In genomic region chr9:86359480-86359879, GRCh38 we compare ENCODE assay signal across 34 cellular contexts. TPM values are rescaled to one million over a fixed set of nuclear protein-coding genes. Genes with fewer than 3 reads are reported as not detected.
DNase-seq lines count a peak whose midpoint lies in the region; ATAC-seq, FAIRE-seq and TF ChIP-seq lines count a peak whose summit lies in the region.
"Had no signal": no experiment of that assay in that cellular context is flagged by ENCODE, and none has a peak within 500 bp of the region (broad histone marks: within the 10 kb centered on the region; RNA-seq: fewer than 3 reads in every experiment).

No MANE protein-coding gene starts in this region.

- no peak overlapping the region for H3K4me3 Mint-ChIP-seq in WTC11
- H3K4me3 Mint-ChIP-seq: activated CD8-positive, alpha-beta T cell treated with anti-CD3 and anti-CD28 coated beads, Interleukin-2, amount 10 ng/mL, durations not matched to agents 7 days and 5 days; activated naive CD4-positive, alpha-beta T cell treated with anti-CD3 and anti-CD28 coated beads, Interleukin-2, amount 50 U/mL, for 24 hours; CD4-positive, alpha-beta T cell; memory B cell; neural crest cell; stimulated activated naive CD8-positive, alpha-beta T cell treated with anti-CD3 and anti-CD28 coated beads, Interleukin-15, Interleukin-2, amounts not matched to agents 100 ng/mL and 50 ng/mL, for 24 hours had no signal

- FAIRE-seq in GM12891 (lab: Jason Lieb, UNC): no peak
- FAIRE-seq: endometrium, pancreas had no signal

- ATAC-seq in WTC11: no peak
- ATAC-seq: activated CD8-positive, alpha-beta T cell treated with anti-CD3 and anti-CD28 coated beads, Interleukin-2, amount 10 ng/mL, durations not matched to agents 7 days and 5 days; foreskin keratinocyte had no signal

- H3K4me1 Mint-ChIP-seq in WTC11: peaks cover 16% of the 10 kb centered on the region

- DNase-seq in SIG-M5 treated with dmso at 0.1 percent for 504 hours (lab: John Stamatoyannopoulos, UW; ENCODE audit: unreplicated experiment) (peak; percentile 34), SIG-M5 (lab: John Stamatoyannopoulos, UW) (no peak), GM12891 (ENCODE audit: insufficient read length, low spot score) (no peak), WTC11 (ENCODE audit: low spot score) (no peak), GF-D8 (lab: John Stamatoyannopoulos, UW) (no peak), hypothalamus (lab: John Stamatoyannopoulos, UW) (no peak), NCI-H774 (lab: John Stamatoyannopoulos, UW) (no peak)
- DNase-seq: 8988T; activated CD4-positive, alpha-beta T cell treated with anti-CD3 and anti-CD28 coated beads for 4 hours; activated CD8-positive, alpha-beta T cell treated with anti-CD3 and anti-CD28 coated beads, Interleukin-2, amount 10 ng/mL, durations not matched to agents 7 days and 5 days; amniotic stem cell; CD4-positive, alpha-beta T cell; DMS79 treated with DMSO at 0.1 percent for 48 hours; dorsolateral prefrontal cortex; foreskin keratinocyte; GDM1; NCI-H146; pancreas; retina; stimulated activated CD4-positive, alpha-beta T cell treated with anti-CD3 and anti-CD28 coated beads, Interleukin-1b, Interleukin-23, amount 100 ng/mL, for 48 hours; T-helper 2 cell; testis; uterus had no signal

- peaks cover 47% of the 10 kb centered on the region for H3K27me3 ChIP-seq in neutrophil
- H3K27me3 ChIP-seq: dorsolateral prefrontal cortex, esophagus muscularis mucosa, foreskin keratinocyte, hepatocyte, pancreas, testis, uterus had no signal

- peak overlapping the region; percentile 22 to 36 for H3K4me3 ChIP-seq in neutrophil (ENCODE audit: low read depth in 1 of 2, low read length in 1 of 2)
- H3K4me3 ChIP-seq: dorsolateral prefrontal cortex, esophagus muscularis mucosa, hepatocyte, pancreas, testis, uterus had no signal

- H3K4me1 ChIP-seq in neutrophil (ENCODE audit: control insufficient read depth in 1 of 2, insufficient read depth in 1 of 2, low read depth in 1 of 2, low read length in 1 of 2): peaks cover 22 to 34% of the 10 kb centered on the region in 2 experiments
- H3K4me1 ChIP-seq: uterus had no signal

- POLR2A ChIA-PET in WTC11 (lab: Charles Lee): no interaction called here

- TF ChIP-seq CTCF in WTC11 (IDR thresholded peaks at IDR 0.05) (no peak), neutrophil (IDR thresholded peaks at IDR 0.05) (no peak)

- H3K36me3 Mint-ChIP-seq in WTC11: no peaks in the 10 kb centered on the region
- H3K36me3 Mint-ChIP-seq: activated naive CD4-positive, alpha-beta T cell treated with anti-CD3 and anti-CD28 coated beads, Interleukin-2, amount 50 U/mL, for 24 hours; brain; memory B cell had no signal

- H3K9me3 ChIP-seq in neutrophil: no peaks in the 10 kb centered on the region
- H3K9me3 ChIP-seq: esophagus muscularis mucosa, pancreas, testis, uterus had no signal

- no peaks in the 10 kb centered on the region for H3K36me3 ChIP-seq in neutrophil
- H3K36me3 ChIP-seq: esophagus muscularis mucosa, pancreas, uterus had no signal

- H3K9me3 Mint-ChIP-seq in WTC11: peaks cover 4% of the 10 kb centered on the region; the same call in 1 of the 2 replicates
- H3K9me3 Mint-ChIP-seq: activated naive CD4-positive, alpha-beta T cell treated with anti-CD3 and anti-CD28 coated beads, Interleukin-2, amount 50 U/mL, for 24 hours; brain; CD4-positive, alpha-beta T cell; memory B cell; neural crest cell; stimulated activated naive CD8-positive, alpha-beta T cell treated with anti-CD3 and anti-CD28 coated beads, Interleukin-15, Interleukin-2, amounts not matched to agents 100 ng/mL and 50 ng/mL, for 24 hours had no signal

- TF ChIP-seq POLR2A in GM12891 (IDR thresholded peaks at IDR 0.05; ENCODE audit: low read depth, low read length): no peak

- peaks cover 17% of the 10 kb centered on the region for H3K27me3 Mint-ChIP-seq in WTC11 (ENCODE audit: low read depth)
- H3K27me3 Mint-ChIP-seq: activated naive CD4-positive, alpha-beta T cell treated with anti-CD3 and anti-CD28 coated beads, Interleukin-2, amount 50 U/mL, for 24 hours; CD4-positive, alpha-beta T cell; stimulated activated naive CD8-positive, alpha-beta T cell treated with anti-CD3 and anti-CD28 coated beads, Interleukin-15, Interleukin-2, amounts not matched to agents 100 ng/mL and 50 ng/mL, for 24 hours had no signal

- H3K27ac ChIP-seq in neutrophil: peak overlapping the region; percentile 79
- H3K27ac ChIP-seq: esophagus muscularis mucosa, foreskin keratinocyte, hepatocyte, HL-60, pancreas, testis, uterus, VCaP had no signal

- H3K27ac Mint-ChIP-seq in WTC11: no peak overlapping the region
- H3K27ac Mint-ChIP-seq: activated CD8-positive, alpha-beta T cell treated with anti-CD3 and anti-CD28 coated beads, Interleukin-2, amount 10 ng/mL, durations not matched to agents 7 days and 5 days; activated naive CD4-positive, alpha-beta T cell treated with anti-CD3 and anti-CD28 coated beads, Interleukin-2, amount 50 U/mL, for 24 hours; brain; CD4-positive, alpha-beta T cell; memory B cell; stimulated activated naive CD8-positive, alpha-beta T cell treated with anti-CD3 and anti-CD28 coated beads, Interleukin-15, Interleukin-2, amounts not matched to agents 100 ng/mL and 50 ng/mL, for 24 hours had no signal

- CTCF ChIA-PET in WTC11 (lab: Charles Lee): no interaction called here

TF ChIP-seq in GM12891, 5 proteins besides CTCF, POLR2A, EP300 and RAD21:
- TF ChIP-seq SPI1 (IDR thresholded peaks at IDR 0.05; ENCODE audit: low read depth, low read length) (peak; percentile 75), PAX5 (IDR thresholded peaks at IDR 0.05; ENCODE audit: insufficient read depth, low read length, severe bottlenecking) (no peak)

TF ChIP-seq in WTC11, 78 proteins besides CTCF, POLR2A, EP300 and RAD21:
- TF ChIP-seq HMGA2 (CRISPR knock-in tag; IDR thresholded peaks at IDR 0.05): peak; percentile 51; the same call in 1 of the 2 replicates
- TF ChIP-seq ZMAT4 (CRISPR knock-in tag; IDR thresholded peaks at IDR 0.05): no peak
TF ChIP-seq in WTC11: peak in this region for 1.

RNA-seq across cellular contexts. Expression of gene TUT7, which starts 5.3 kb away (rescaled TPM):
- 16.3 TPM for polyA plus RNA-seq in GM12891 (2012; ENCODE audit: low read depth, missing spikeins)
- total RNA-seq in WTC11 (2021): 18.8 to 24.5 TPM (median 19.8 TPM) in 3 replicates
